ENCODE assay signal across 1 cellular context in the genomic region with DNA sequence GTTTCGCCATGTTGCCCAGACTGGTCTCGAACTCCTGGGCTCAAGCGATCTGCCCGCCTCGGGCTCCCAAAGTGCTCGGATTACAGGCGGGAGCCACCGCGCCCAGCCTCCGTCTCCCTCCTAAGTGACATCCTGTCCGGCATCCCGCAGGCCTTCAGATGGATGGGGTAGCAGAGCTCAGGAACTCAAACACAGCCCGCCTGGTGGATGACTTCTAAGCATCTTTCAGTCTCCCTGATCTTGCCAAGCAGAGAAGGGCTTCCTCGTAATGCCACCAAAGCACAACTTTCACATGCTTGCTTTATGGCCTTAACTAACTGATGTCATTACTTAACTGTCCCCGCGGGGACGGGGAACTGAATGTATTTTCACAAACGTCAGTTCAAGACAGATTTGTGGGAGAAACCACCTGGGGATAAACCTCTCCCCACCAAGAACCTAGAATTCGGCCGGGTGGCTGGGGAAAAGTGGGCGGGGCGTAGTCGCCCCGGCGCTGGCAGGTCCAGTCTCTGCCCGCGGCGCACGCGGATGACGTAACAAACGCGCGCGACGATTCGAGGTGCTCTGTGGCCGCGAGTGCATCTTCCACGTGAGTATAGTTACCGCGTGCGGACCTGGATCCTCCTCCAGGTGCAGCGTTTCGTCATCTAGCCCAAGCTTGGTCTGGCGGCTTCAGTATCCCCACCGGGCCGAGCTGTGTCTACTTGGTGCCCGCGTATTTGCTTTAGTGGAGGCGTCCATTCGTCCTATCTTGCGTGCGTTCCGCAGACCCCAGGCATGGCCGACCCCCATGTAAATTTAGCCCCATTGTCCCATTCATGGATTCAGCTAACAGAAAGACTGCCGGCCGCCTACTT.
TF ChIP-seq lines count a peak whose summit lies in the region.

A gene with protein sequence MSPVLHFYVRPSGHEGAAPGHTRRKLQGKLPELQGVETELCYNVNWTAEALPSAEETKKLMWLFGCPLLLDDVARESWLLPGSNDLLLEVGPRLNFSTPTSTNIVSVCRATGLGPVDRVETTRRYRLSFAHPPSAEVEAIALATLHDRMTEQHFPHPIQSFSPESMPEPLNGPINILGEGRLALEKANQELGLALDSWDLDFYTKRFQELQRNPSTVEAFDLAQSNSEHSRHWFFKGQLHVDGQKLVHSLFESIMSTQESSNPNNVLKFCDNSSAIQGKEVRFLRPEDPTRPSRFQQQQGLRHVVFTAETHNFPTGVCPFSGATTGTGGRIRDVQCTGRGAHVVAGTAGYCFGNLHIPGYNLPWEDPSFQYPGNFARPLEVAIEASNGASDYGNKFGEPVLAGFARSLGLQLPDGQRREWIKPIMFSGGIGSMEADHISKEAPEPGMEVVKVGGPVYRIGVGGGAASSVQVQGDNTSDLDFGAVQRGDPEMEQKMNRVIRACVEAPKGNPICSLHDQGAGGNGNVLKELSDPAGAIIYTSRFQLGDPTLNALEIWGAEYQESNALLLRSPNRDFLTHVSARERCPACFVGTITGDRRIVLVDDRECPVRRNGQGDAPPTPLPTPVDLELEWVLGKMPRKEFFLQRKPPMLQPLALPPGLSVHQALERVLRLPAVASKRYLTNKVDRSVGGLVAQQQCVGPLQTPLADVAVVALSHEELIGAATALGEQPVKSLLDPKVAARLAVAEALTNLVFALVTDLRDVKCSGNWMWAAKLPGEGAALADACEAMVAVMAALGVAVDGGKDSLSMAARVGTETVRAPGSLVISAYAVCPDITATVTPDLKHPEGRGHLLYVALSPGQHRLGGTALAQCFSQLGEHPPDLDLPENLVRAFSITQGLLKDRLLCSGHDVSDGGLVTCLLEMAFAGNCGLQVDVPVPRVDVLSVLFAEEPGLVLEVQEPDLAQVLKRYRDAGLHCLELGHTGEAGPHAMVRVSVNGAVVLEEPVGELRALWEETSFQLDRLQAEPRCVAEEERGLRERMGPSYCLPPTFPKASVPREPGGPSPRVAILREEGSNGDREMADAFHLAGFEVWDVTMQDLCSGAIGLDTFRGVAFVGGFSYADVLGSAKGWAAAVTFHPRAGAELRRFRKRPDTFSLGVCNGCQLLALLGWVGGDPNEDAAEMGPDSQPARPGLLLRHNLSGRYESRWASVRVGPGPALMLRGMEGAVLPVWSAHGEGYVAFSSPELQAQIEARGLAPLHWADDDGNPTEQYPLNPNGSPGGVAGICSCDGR (N-terminal part only) (plus strand): TSS at position 539 of the 857 bp plus-strand sequence. CDS start 4,649 bp downstream, outside the sequence.

TF ChIP-seq in HepG2, 621 proteins besides CTCF, POLR2A, EP300 and RAD21 (continued from another document and continues in another):
- TF ChIP-seq, protein P1, sequence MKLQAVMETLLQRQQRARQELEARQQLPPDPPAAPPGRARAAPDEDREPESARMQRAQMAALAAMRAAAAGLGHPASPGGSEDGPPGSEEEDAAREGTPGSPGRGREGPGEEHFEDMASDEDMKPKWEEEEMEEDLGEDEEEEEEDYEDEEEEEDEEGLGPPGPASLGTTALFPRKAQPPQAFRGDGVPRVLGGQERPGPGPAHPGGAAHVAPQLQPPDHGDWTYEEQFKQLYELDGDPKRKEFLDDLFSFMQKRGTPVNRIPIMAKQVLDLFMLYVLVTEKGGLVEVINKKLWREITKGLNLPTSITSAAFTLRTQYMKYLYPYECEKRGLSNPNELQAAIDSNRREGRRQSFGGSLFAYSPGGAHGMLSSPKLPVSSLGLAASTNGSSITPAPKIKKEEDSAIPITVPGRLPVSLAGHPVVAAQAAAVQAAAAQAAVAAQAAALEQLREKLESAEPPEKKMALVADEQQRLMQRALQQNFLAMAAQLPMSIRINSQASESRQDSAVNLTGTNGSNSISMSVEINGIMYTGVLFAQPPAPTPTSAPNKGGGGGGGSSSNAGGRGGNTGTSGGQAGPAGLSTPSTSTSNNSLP (IDR thresholded peaks at IDR 0.05; ENCODE audit: low read depth, low read length) = no peak
- TF ChIP-seq, protein P2, sequence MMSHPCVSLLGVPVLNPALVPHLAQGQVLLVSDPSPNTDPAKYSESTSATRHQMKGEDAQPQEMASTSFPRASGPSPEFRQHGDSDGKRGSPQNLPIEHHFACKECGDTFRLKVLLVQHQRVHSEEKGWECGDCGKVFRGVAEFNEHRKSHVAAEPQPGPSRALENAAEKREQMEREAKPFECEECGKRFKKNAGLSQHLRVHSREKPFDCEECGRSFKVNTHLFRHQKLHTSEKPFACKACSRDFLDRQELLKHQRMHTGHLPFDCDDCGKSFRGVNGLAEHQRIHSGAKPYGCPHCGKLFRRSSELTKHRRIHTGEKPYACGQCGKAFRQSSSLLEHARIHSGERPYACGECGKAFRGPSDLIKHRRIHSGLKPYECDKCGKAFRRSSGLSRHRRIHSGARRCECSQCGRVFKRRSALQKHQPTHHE (CRISPR knock-in tag; IDR thresholded peaks at IDR 0.05; ENCODE audit: borderline replicate concordance) = no peak
- TF ChIP-seq ZNF382 (CRISPR knock-in tag; IDR thresholded peaks at IDR 0.05; ENCODE audit: borderline replicate concordance) (no peak), RXRB (CRISPR knock-in tag; IDR thresholded peaks at IDR 0.05; ENCODE audit: borderline replicate concordance) (peak; percentile 35; the same call in 1 of the 2 replicates), ZNF558 (CRISPR knock-in tag; IDR thresholded peaks at IDR 0.05; ENCODE audit: borderline replicate concordance) (peak; percentile 85; the same call in 1 of the 2 replicates), ZNF678 (CRISPR knock-in tag; IDR thresholded peaks at IDR 0.05) (0 out of 2 replicates have a peak, but pooled peaks have one; percentile 61), ZNF547 (CRISPR knock-in tag; IDR thresholded peaks at IDR 0.05) (no peak), ZMYM3 (CRISPR knock-in tag; IDR thresholded peaks at IDR 0.05) (peak; percentile 2; the same call in 1 of the 2 replicates), ZNF30 (CRISPR knock-in tag; IDR thresholded peaks at IDR 0.05) (no peak), ZC3H13 (CRISPR knock-in tag; IDR thresholded peaks at IDR 0.05) (peak; percentile 70), PAX8 (CRISPR knock-in tag; IDR thresholded peaks at IDR 0.05; ENCODE audit: borderline replicate concordance) (no peak), PCBP1 (IDR thresholded peaks at IDR 0.05; ENCODE audit: borderline replicate concordance, low read depth, low read length) (0 out of 2 replicates have a peak, but pooled peaks have one; percentile 62), ZNF615 (CRISPR knock-in tag; IDR thresholded peaks at IDR 0.05; ENCODE audit: borderline replicate concordance) (no peak), ZBTB3 (CRISPR knock-in tag; IDR thresholded peaks at IDR 0.05; ENCODE audit: borderline replicate concordance, low read depth) (peak; percentile 83; the same call in 1 of the 2 replicates), NFYB (CRISPR knock-in tag; IDR thresholded peaks at IDR 0.05) (no peak), U2AF2 (IDR thresholded peaks at IDR 0.05; ENCODE audit: low read depth, low read length) (no peak), TBX3 (IDR thresholded peaks at IDR 0.05; ENCODE audit: borderline replicate concordance) (no peak; the same call in 1 of the 2 replicates), ZNF251 (CRISPR knock-in tag; IDR thresholded peaks at IDR 0.05) (no peak), KAT8 (CRISPR knock-in tag; IDR thresholded peaks at IDR 0.05) (peak; percentile 96), ZNF766 (CRISPR knock-in tag; IDR thresholded peaks at IDR 0.05; ENCODE audit: borderline replicate concordance) (no peak), SOX6 (IDR thresholded peaks at IDR 0.05) (no peak), SOX6 (CRISPR knock-in tag; IDR thresholded peaks at IDR 0.05) (no peak; the same call in 1 of the 2 replicates), CHD4 (IDR thresholded peaks at IDR 0.05; ENCODE audit: borderline replicate concordance, low read length) (peak; percentile 17; the same call in 1 of the 2 replicates), IRX3 (CRISPR knock-in tag; IDR thresholded peaks at IDR 0.05; ENCODE audit: borderline replicate concordance, low read depth) (no peak), ZNF207 (IDR thresholded peaks at IDR 0.05; ENCODE audit: borderline replicate concordance) (no peak), NONO (IDR thresholded peaks at IDR 0.05) (no peak), NONO (CRISPR knock-in tag; conservative IDR thresholded peaks at IDR 0.05) (peak; percentile 84)
- TF ChIP-seq, protein P3, sequence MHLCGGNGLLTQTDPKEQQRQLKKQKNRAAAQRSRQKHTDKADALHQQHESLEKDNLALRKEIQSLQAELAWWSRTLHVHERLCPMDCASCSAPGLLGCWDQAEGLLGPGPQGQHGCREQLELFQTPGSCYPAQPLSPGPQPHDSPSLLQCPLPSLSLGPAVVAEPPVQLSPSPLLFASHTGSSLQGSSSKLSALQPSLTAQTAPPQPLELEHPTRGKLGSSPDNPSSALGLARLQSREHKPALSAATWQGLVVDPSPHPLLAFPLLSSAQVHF (CRISPR knock-in tag; IDR thresholded peaks at IDR 0.05) = no peak
- TF ChIP-seq, protein P4, sequence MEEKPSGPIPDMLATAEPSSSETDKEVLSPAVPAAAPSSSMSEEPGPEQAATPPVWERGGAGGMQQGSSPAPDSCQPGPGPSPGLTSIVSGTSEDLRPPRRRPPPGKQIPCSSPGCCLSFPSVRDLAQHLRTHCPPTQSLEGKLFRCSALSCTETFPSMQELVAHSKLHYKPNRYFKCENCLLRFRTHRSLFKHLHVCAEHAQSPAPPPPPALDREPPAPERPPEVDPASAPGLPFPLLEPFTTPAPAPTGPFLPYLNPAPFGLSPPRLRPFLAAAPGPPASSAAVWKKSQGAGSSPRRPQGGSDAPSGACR (CRISPR knock-in tag; IDR thresholded peaks at IDR 0.05) = no peak
- TF ChIP-seq, protein P5, sequence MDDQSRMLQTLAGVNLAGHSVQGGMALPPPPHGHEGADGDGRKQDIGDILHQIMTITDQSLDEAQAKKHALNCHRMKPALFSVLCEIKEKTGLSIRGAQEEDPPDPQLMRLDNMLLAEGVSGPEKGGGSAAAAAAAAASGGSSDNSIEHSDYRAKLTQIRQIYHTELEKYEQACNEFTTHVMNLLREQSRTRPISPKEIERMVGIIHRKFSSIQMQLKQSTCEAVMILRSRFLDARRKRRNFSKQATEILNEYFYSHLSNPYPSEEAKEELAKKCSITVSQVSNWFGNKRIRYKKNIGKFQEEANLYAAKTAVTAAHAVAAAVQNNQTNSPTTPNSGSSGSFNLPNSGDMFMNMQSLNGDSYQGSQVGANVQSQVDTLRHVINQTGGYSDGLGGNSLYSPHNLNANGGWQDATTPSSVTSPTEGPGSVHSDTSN (CRISPR knock-in tag; IDR thresholded peaks at IDR 0.05; ENCODE audit: borderline replicate concordance) = no peak
- TF ChIP-seq, protein P6, sequence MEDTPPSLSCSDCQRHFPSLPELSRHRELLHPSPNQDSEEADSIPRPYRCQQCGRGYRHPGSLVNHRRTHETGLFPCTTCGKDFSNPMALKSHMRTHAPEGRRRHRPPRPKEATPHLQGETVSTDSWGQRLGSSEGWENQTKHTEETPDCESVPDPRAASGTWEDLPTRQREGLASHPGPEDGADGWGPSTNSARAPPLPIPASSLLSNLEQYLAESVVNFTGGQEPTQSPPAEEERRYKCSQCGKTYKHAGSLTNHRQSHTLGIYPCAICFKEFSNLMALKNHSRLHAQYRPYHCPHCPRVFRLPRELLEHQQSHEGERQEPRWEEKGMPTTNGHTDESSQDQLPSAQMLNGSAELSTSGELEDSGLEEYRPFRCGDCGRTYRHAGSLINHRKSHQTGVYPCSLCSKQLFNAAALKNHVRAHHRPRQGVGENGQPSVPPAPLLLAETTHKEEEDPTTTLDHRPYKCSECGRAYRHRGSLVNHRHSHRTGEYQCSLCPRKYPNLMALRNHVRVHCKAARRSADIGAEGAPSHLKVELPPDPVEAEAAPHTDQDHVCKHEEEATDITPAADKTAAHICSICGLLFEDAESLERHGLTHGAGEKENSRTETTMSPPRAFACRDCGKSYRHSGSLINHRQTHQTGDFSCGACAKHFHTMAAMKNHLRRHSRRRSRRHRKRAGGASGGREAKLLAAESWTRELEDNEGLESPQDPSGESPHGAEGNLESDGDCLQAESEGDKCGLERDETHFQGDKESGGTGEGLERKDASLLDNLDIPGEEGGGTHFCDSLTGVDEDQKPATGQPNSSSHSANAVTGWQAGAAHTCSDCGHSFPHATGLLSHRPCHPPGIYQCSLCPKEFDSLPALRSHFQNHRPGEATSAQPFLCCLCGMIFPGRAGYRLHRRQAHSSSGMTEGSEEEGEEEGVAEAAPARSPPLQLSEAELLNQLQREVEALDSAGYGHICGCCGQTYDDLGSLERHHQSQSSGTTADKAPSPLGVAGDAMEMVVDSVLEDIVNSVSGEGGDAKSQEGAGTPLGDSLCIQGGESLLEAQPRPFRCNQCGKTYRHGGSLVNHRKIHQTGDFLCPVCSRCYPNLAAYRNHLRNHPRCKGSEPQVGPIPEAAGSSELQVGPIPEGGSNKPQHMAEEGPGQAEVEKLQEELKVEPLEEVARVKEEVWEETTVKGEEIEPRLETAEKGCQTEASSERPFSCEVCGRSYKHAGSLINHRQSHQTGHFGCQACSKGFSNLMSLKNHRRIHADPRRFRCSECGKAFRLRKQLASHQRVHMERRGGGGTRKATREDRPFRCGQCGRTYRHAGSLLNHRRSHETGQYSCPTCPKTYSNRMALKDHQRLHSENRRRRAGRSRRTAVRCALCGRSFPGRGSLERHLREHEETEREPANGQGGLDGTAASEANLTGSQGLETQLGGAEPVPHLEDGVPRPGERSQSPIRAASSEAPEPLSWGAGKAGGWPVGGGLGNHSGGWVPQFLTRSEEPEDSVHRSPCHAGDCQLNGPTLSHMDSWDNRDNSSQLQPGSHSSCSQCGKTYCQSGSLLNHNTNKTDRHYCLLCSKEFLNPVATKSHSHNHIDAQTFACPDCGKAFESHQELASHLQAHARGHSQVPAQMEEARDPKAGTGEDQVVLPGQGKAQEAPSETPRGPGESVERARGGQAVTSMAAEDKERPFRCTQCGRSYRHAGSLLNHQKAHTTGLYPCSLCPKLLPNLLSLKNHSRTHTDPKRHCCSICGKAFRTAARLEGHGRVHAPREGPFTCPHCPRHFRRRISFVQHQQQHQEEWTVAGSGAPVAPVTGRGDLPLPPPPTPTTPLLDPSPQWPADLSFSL (CRISPR knock-in tag; IDR thresholded peaks at IDR 0.05) = no peak
- TF ChIP-seq, protein P7, sequence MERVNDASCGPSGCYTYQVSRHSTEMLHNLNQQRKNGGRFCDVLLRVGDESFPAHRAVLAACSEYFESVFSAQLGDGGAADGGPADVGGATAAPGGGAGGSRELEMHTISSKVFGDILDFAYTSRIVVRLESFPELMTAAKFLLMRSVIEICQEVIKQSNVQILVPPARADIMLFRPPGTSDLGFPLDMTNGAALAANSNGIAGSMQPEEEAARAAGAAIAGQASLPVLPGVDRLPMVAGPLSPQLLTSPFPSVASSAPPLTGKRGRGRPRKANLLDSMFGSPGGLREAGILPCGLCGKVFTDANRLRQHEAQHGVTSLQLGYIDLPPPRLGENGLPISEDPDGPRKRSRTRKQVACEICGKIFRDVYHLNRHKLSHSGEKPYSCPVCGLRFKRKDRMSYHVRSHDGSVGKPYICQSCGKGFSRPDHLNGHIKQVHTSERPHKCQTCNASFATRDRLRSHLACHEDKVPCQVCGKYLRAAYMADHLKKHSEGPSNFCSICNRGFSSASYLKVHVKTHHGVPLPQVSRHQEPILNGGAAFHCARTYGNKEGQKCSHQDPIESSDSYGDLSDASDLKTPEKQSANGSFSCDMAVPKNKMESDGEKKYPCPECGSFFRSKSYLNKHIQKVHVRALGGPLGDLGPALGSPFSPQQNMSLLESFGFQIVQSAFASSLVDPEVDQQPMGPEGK (CRISPR knock-in tag; IDR thresholded peaks at IDR 0.05) = peak; percentile 38; the same call in 1 of the 2 replicates
